In the genomic region with DNA sequence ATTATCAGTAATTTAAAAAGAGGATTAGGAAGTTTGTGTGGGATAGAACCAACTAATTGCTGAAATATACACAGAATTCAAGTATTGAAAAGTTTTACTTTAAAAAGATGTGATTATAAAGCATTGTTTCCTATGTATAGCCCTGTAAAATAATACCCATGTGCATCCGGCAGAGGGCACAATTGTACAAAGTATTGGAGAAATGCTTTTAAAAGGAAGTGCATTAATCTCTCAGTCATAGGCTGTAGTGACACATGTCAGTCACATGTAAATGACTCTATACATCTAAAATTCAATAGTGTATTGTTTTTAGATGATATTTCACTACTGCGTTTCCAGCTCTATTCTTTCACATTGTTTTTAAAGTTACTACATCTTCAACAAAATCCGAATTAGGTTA, we compare ENCODE assay signal across 8 cellular contexts. TPM values are rescaled to one million over a fixed set of nuclear protein-coding genes. Genes with fewer than 3 reads are reported as not detected.
DNase-seq lines count a peak whose midpoint lies in the region; ATAC-seq and TF ChIP-seq lines count a peak whose summit lies in the region.

No MANE protein-coding gene starts in this region.

- H4K20me1 ChIP-seq in KMS-11 (ENCODE audit: insufficient read depth) (no peaks in the 10 kb centered on the region), SU-DHL-6 (ENCODE audit: low read depth, low read length) (no peaks in the 10 kb centered on the region)

- H2AFZ ChIP-seq in KMS-11 (ENCODE audit: low read depth) (no peak overlapping the region), SU-DHL-6 (ENCODE audit: low read depth, low read length, severe bottlenecking) (no peak overlapping the region)

- H3K36me3 Mint-ChIP-seq in CD4-positive, alpha-beta T cell (ENCODE audit: low read depth), result no peaks in the 10 kb centered on the region

- no peaks in the 10 kb centered on the region for H3K36me3 ChIP-seq in KMS-11 (ENCODE audit: insufficient read depth)
- H3K36me3 ChIP-seq in SU-DHL-6 (ENCODE audit: low read length), result no peaks in the 10 kb centered on the region
- no peaks in the 10 kb centered on the region for H3K36me3 ChIP-seq in adrenal gland (replicated peaks in 1 of 2)

- no peaks in the 10 kb centered on the region for H3K27me3 ChIP-seq in CD4-positive, alpha-beta T cell (ENCODE audit: control insufficient read depth, insufficient read depth, low read length)
- no peaks in the 10 kb centered on the region for H3K27me3 ChIP-seq in KMS-11 (ENCODE audit: insufficient read depth, low read depth)
- H3K27me3 ChIP-seq in SU-DHL-6 (ENCODE audit: low read length), result no peaks in the 10 kb centered on the region
- H3K27me3 ChIP-seq in adrenal gland, result peaks cover 24% of the 10 kb centered on the region

- H3K4me2 ChIP-seq in KMS-11 (no peak overlapping the region), SU-DHL-6 (ENCODE audit: low read depth, low read length, poor library complexity, severe bottlenecking) (no peak overlapping the region)

- H3K27ac Mint-ChIP-seq in CD4-positive, alpha-beta T cell, result no peak overlapping the region

- no peak overlapping the region for H3K27ac ChIP-seq in CD4-positive, alpha-beta T cell (ENCODE audit: low read depth, low read length)
- H3K27ac ChIP-seq in KMS-11 (no peak overlapping the region), SU-DHL-6 (ENCODE audit: low read depth, low read length) (no peak overlapping the region), adrenal gland (no peak overlapping the region)

- H3K9me2 ChIP-seq in SU-DHL-6 (replicated peaks; ENCODE audit: insufficient read depth, low read length), result no peaks in the 10 kb centered on the region

- H3K9ac ChIP-seq in KMS-11, result no peak overlapping the region
- H3K9ac ChIP-seq in SU-DHL-6 (ENCODE audit: low read length), result no peak overlapping the region

- H3K4me3 ChIP-seq in KMS-11 (IDR thresholded peaks at IDR 0.05; ENCODE audit: insufficient read depth, low read depth, low read length), result no peak overlapping the region
- H3K4me3 ChIP-seq in SU-DHL-6 (ENCODE audit: insufficient read depth, low read length, poor library complexity, severe bottlenecking), result no peak overlapping the region
- H3K4me3 ChIP-seq in adrenal gland, result no peak overlapping the region

- peak; percentile 23 to 57 (median 40) for DNase-seq in CD4-positive, alpha-beta T cell
- DNase-seq in adrenal gland (peak; percentile 31 to 66 (median 46)), inferior parietal cortex (ENCODE audit: extremely low spot score) (peak; percentile 67)
- DNase-seq in stimulated activated CD4-positive, alpha-beta T cell treated with anti-CD3 and anti-CD28 coated beads, Interleukin-4, amount 100 ng/mL, for 48 hours (ENCODE audit: low read depth in 2 of 2), result peak; percentile 24 to 30

- CTCF ChIA-PET in CD4-positive, alpha-beta T cell (lab: Charles Lee), result interaction anchor here (1.0 to 1.3 kb wide), 2 partner anchors 552 to 1204 kb away, joined by 3 read pairs; no protein-coding TSS in a partner anchor

- H3F3A ChIP-seq in SU-DHL-6 (ENCODE audit: insufficient read depth), result no peaks in the 10 kb centered on the region

- intact Hi-C loops in CD4-positive, alpha-beta T cell (cut with DNase I, micrococcal nuclease), result loop anchor here (1.0 to 10.0 kb wide), 5 partner anchors 488 to 1295 kb away; a partner anchor contains a TSS
- intact Hi-C loops in adrenal gland (cut with DNase I), result loop anchor here (10.0 kb wide), 3 partner anchors 265 to 525 kb away; no protein-coding TSS in a partner anchor

- peak; percentile 86 for ATAC-seq in CD4-positive, alpha-beta T cell (ENCODE audit: poor library complexity)
- peak; percentile 66 for ATAC-seq in GM19025 (IDR thresholded peaks at IDR 0.05; ENCODE audit: low read depth, unreplicated experiment)
- ATAC-seq in GM21390 (IDR thresholded peaks at IDR 0.05; ENCODE audit: unreplicated experiment), result no peak

- H3K9me3 ChIP-seq in CD4-positive, alpha-beta T cell (ENCODE audit: control insufficient read depth, low read length), result no peaks in the 10 kb centered on the region
- H3K9me3 ChIP-seq in SU-DHL-6 (ENCODE audit: insufficient read depth, low read length), result no peaks in the 10 kb centered on the region
- H3K9me3 ChIP-seq in adrenal gland (replicated peaks in 1 of 3), result no peaks in the 10 kb centered on the region

- 29 to 34% (median 32%) methylated on average over 3 of the region's 3 CpGs for WGBS in adrenal gland, 4 donors

- POLR2A ChIA-PET in CD4-positive, alpha-beta T cell (lab: Charles Lee), result no interaction called here

- H3K9me3 Mint-ChIP-seq in CD4-positive, alpha-beta T cell, result no peaks in the 10 kb centered on the region

- no peak overlapping the region for H3K4me3 Mint-ChIP-seq in CD4-positive, alpha-beta T cell

- H3K27me3 Mint-ChIP-seq in CD4-positive, alpha-beta T cell, result no peaks in the 10 kb centered on the region

- H3K4me1 ChIP-seq in KMS-11 (ENCODE audit: low read depth, poor library complexity, severe bottlenecking) (no peaks in the 10 kb centered on the region), adrenal gland (replicated peaks in 1 of 2) (no peaks in the 10 kb centered on the region)

- no peak for TF ChIP-seq POLR2A in adrenal gland (IDR thresholded peaks at IDR 0.05)

- peak; percentile 62 for TF ChIP-seq CTCF in CD4-positive, alpha-beta T cell (IDR thresholded peaks at IDR 0.05)
- TF ChIP-seq CTCF in KMS-11 (conservative IDR thresholded peaks at IDR 0.05; ENCODE audit: low read depth, low read length), result peak; percentile 80
- peak; percentile 20 for TF ChIP-seq CTCF in SU-DHL-6 (IDR thresholded peaks at IDR 0.05; ENCODE audit: insufficient read depth, low read length, poor library complexity, severe bottlenecking)
- peak; percentile 49 to 78 (median 68) for TF ChIP-seq CTCF in adrenal gland (IDR thresholded peaks at IDR 0.05)

- H3K79me2 ChIP-seq in KMS-11 (ENCODE audit: insufficient read depth, low read depth) (no peaks in the 10 kb centered on the region), SU-DHL-6 (ENCODE audit: insufficient read depth, low read length) (no peaks in the 10 kb centered on the region)

- no peaks in the 10 kb centered on the region for H3K4me1 Mint-ChIP-seq in CD4-positive, alpha-beta T cell (ENCODE audit: low read depth)

RNA-seq across cellular contexts. Expression of a gene that starts 9.7 kb away (rescaled TPM):
- 10 to 100 TPM; 10.2 to 11.1 TPM for total RNA-seq in CD4-positive, alpha-beta T cell
- total RNA-seq in adrenal gland, result 10 to 100 TPM; 13.9 to 30.7 (median 19.8) TPM
- 10 to 100 TPM; 15.1 to 32.9 (median 24.1) TPM for polyA plus RNA-seq in adrenal gland

Comparison
In these comparisons a context has a peak if more than half of its experiments do, and no peak if none do; other contexts are left out.
1. CTCF ChIP-seq: peak in every context shown above with its lines; median percentile 80 in KMS-11; 68 in adrenal gland; 62 in CD4-positive, alpha-beta T cell; 20 in SU-DHL-6.